ENCODE assay signal across 15 cellular contexts in the genomic region with DNA sequence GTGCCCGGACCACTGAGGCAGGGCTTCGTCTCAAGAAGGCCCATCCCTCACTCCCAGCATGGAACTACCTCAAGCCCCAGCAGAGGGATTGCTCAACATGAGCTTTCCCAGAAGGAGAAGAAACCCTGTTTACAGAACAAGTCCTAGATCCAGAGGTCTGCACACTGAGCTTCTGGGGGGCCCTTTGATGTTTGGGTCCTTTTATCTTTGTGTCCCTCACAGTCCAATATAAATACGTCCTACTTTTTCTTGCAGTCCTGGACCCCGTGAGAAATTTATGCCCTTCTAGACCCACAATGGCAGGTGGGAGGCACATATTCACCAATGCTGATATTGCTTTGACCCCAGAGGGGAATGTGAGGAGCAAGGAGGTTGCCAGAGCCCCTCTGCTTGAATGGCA.
"Had no signal": no experiment of that assay in that cellular context is flagged by ENCODE, and none has a peak within 500 bp of the region (broad histone marks: within the 10 kb centered on the region; RNA-seq: fewer than 3 reads in every experiment).

No MANE protein-coding gene starts in this region.

- H3K27ac ChIP-seq: PC-9 had no signal

- DNase-seq: activated CD4-positive, alpha-beta memory T cell treated with anti-CD3 and anti-CD28 coated beads, Interleukin-2, amount 10 ng/mL, durations not matched to agents 7 days and 5 days; activated CD4-positive, alpha-beta T cell treated with anti-CD3 and anti-CD28 coated beads for 36 hours; activated CD4-positive, alpha-beta T cell treated with anti-CD3 and anti-CD28 coated beads, Interleukin-2, amount 50 U/mL, for 1 hour; activated CD8-positive, alpha-beta memory T cell treated with anti-CD3 and anti-CD28 coated beads, Interleukin-2, amount 50 U/mL, for 4 hours; activated T-cell treated with anti-CD3 and anti-CD28 coated beads, Interleukin-2, amount 50 U/mL, for 1 hour; Kasumi-1; NCI-H1105 treated with DMSO at 0.1 percent for 48 hours; NCI-H1436 treated with DMSO at 0.1 percent for 48 hours; NCI-H187; NCI-H2081; PC-9; SHP77 treated with DMSO at 0.1 percent for 48 hours had no signal

- H3K27ac Mint-ChIP-seq: activated CD4-positive, alpha-beta memory T cell treated with anti-CD3 and anti-CD28 coated beads, Interleukin-2, amount 10 ng/mL, durations not matched to agents 7 days and 5 days; activated CD4-positive, alpha-beta T cell treated with anti-CD3 and anti-CD28 coated beads for 36 hours; activated naive CD4-positive, alpha-beta T cell treated with anti-CD3 and anti-CD28 coated beads, Interleukin-2, amount 50 U/mL, for 24 hours; T-helper 1 cell treated with Interleukin-12 subunit alpha and Interleukin-12 subunit beta and Interleukin-4 antibody, amounts not matched to agents 30 μg/mL and 1 μg/mL, for 36 hours had no signal

- ATAC-seq: activated CD4-positive, alpha-beta T cell treated with anti-CD3 and anti-CD28 coated beads for 36 hours had no signal

- H3K4me3 Mint-ChIP-seq: activated CD4-positive, alpha-beta memory T cell treated with anti-CD3 and anti-CD28 coated beads, Interleukin-2, amount 10 ng/mL, durations not matched to agents 7 days and 5 days; activated CD4-positive, alpha-beta T cell treated with anti-CD3 and anti-CD28 coated beads for 36 hours; activated naive CD4-positive, alpha-beta T cell treated with anti-CD3 and anti-CD28 coated beads, Interleukin-2, amount 50 U/mL, for 24 hours; T-helper 1 cell treated with Interleukin-12 subunit alpha and Interleukin-12 subunit beta and Interleukin-4 antibody, amounts not matched to agents 30 μg/mL and 1 μg/mL, for 36 hours had no signal

- H3K4me3 ChIP-seq: K562, PC-9 had no signal

- H3K4me2 ChIP-seq: PC-9 had no signal

- H3K9me3 Mint-ChIP-seq: activated CD4-positive, alpha-beta memory T cell treated with anti-CD3 and anti-CD28 coated beads, Interleukin-2, amount 10 ng/mL, durations not matched to agents 7 days and 5 days; activated naive CD4-positive, alpha-beta T cell treated with anti-CD3 and anti-CD28 coated beads, Interleukin-2, amount 50 U/mL, for 24 hours; T-helper 1 cell treated with Interleukin-12 subunit alpha and Interleukin-12 subunit beta and Interleukin-4 antibody, amounts not matched to agents 30 μg/mL and 1 μg/mL, for 36 hours had no signal

- H3K4me1 Mint-ChIP-seq: activated CD4-positive, alpha-beta memory T cell treated with anti-CD3 and anti-CD28 coated beads, Interleukin-2, amount 10 ng/mL, durations not matched to agents 7 days and 5 days; activated CD4-positive, alpha-beta T cell treated with anti-CD3 and anti-CD28 coated beads for 36 hours; activated naive CD4-positive, alpha-beta T cell treated with anti-CD3 and anti-CD28 coated beads, Interleukin-2, amount 50 U/mL, for 24 hours had no signal

- H2AFZ ChIP-seq: PC-9 had no signal
